Comparison of ENCODE assay signal across 12 cellular contexts in the genomic region with DNA sequence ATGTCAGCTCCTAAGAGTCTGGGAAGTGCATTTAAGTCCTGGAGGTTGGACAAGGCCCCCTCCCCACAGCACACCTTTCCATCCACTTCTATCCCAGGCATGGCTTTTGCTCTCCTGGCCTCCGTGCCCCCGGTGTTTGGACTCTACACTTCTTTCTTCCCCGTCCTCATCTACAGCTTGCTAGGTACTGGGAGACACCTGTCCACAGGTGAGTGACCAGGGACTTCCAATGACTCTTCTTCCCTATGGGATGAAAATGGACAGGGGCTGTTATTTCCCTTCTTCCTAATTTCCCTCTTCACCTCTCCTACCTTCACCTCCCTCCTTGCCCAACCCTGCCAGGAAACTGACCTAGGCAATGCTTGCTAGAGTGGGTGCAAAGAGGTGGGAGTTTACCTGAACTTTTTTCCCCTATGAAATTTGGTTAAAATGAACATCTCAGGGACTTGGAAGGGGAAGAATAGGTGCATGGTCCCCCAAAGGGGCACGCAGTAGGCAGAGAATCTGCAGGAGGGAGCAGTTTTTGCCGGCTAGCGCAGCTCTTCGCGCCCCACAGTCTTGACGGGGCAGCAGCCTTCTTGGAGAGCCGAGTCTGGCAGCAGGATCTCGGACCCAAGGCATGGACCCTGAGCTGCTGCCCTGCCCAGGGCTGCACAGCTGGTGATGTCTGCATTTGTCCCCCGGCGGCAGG. TPM values are rescaled to one million over a fixed set of nuclear protein-coding genes. Genes with fewer than 3 reads are reported as not detected.
DNase-seq lines count a peak whose midpoint lies in the region; ATAC-seq and TF ChIP-seq lines count a peak whose summit lies in the region.
"Had no signal": no experiment of that assay in that cellular context is flagged by ENCODE, and none has a peak within 500 bp of the region (broad histone marks: within the 10 kb centered on the region; RNA-seq: fewer than 3 reads in every experiment).

No MANE protein-coding gene starts in this region.

- H3K4me1 ChIP-seq in BLaER1: peaks cover 39% of the 10 kb centered on the region
- H3K4me1 ChIP-seq in CD8-positive, alpha-beta memory T cell (ENCODE audit: insufficient read depth, low read length): peaks cover 30% of the 10 kb centered on the region
- peaks cover 23% of the 10 kb centered on the region for H3K4me1 ChIP-seq in lower lobe of right lung

- POLR2A ChIA-PET in CD8-positive, alpha-beta memory T cell (lab: Charles Lee): interaction anchor here (1.8 kb wide), 1 partner anchor 161 kb away, joined by 4 read pairs; a partner anchor contains a TSS

- no peak for DNase-seq in CD8-positive, alpha-beta memory T cell
- no peak for DNase-seq in activated T-helper 1 cell treated with anti-CD3 and anti-CD28 coated beads, Interleukin-12 subunit alpha, Interleukin-12 subunit beta, Interleukin-2, Interleukin-4 antibody, amounts not matched to agents 30 ng/mL and 10 ng/mL and 1 ng/mL, durations not matched to agents 14 hours and 24 hours and 36 hours (ENCODE audit: low spot score)
- DNase-seq in lower lobe of right lung: no peak
- DNase-seq in NAMALWA (ENCODE audit: low spot score): no peak
- no peak for DNase-seq in foreskin fibroblast
- no peak for DNase-seq in ureter (ENCODE audit: low spot score)
- DNase-seq: COR-L47, NCI-H510A had no signal

- H3K27me3 Mint-ChIP-seq in CD8-positive, alpha-beta memory T cell: peaks cover 77 to 86% of the 10 kb centered on the region in 2 donors
- H3K27me3 Mint-ChIP-seq in activated T-helper 1 cell treated with anti-CD3 and anti-CD28 coated beads, Interleukin-12 subunit alpha, Interleukin-12 subunit beta, Interleukin-2, Interleukin-4 antibody, amounts not matched to agents 30 ng/mL and 10 ng/mL and 1 ng/mL, durations not matched to agents 14 hours and 24 hours and 36 hours (ENCODE audit: insufficient read depth): peaks cover 84% of the 10 kb centered on the region

- H3K36me3 Mint-ChIP-seq in CD8-positive, alpha-beta memory T cell: peaks cover 0 to 4% (median 0%) of the 10 kb centered on the region in 3 donors
- no peaks in the 10 kb centered on the region for H3K36me3 Mint-ChIP-seq in activated T-helper 1 cell treated with anti-CD3 and anti-CD28 coated beads, Interleukin-12 subunit alpha, Interleukin-12 subunit beta, Interleukin-2, Interleukin-4 antibody, amounts not matched to agents 30 ng/mL and 10 ng/mL and 1 ng/mL, durations not matched to agents 14 hours and 24 hours and 36 hours (ENCODE audit: low read depth)

- peaks cover 40% of the 10 kb centered on the region for H4K20me1 ChIP-seq in BLaER1

- peak overlapping the region; percentile 67 for H3K4me2 ChIP-seq in BLaER1

- peak overlapping the region; percentile 16; the same call in 1 of the 2 replicates for H3K4me3 ChIP-seq in BLaER1
- H3K4me3 ChIP-seq in CD8-positive, alpha-beta memory T cell (ENCODE audit: low read length): peak overlapping the region; percentile 59
- H3K4me3 ChIP-seq in lower lobe of right lung: peak overlapping the region; percentile 52
- H3K4me3 ChIP-seq in foreskin fibroblast (ENCODE audit: low read depth in 1 of 2, low read length in 2 of 2): no peak overlapping the region

- no peak overlapping the region for H3K27ac ChIP-seq in BLaER1
- no peak overlapping the region for H3K27ac ChIP-seq in CD8-positive, alpha-beta memory T cell (ENCODE audit: low read depth, low read length)
- no peak overlapping the region for H3K27ac ChIP-seq in lower lobe of right lung
- H3K27ac ChIP-seq: thyroid gland had no signal

- H3K9me3 Mint-ChIP-seq in CD8-positive, alpha-beta memory T cell: no peaks in the 10 kb centered on the region
- H3K9me3 Mint-ChIP-seq in activated T-helper 1 cell treated with anti-CD3 and anti-CD28 coated beads, Interleukin-12 subunit alpha, Interleukin-12 subunit beta, Interleukin-2, Interleukin-4 antibody, amounts not matched to agents 30 ng/mL and 10 ng/mL and 1 ng/mL, durations not matched to agents 14 hours and 24 hours and 36 hours: no peaks in the 10 kb centered on the region

- H3K27ac Mint-ChIP-seq in CD8-positive, alpha-beta memory T cell: peak overlapping the region in 1 of 8 donors; percentile 53
- H3K27ac Mint-ChIP-seq in activated T-helper 1 cell treated with anti-CD3 and anti-CD28 coated beads, Interleukin-12 subunit alpha, Interleukin-12 subunit beta, Interleukin-2, Interleukin-4 antibody, amounts not matched to agents 30 ng/mL and 10 ng/mL and 1 ng/mL, durations not matched to agents 14 hours and 24 hours and 36 hours: peak overlapping the region; percentile 71

- H3K36me3 ChIP-seq in BLaER1 (peaks cover 26% of the 10 kb centered on the region; the same call in 1 of the 2 replicates), lower lobe of right lung (no peaks in the 10 kb centered on the region)
- H3K36me3 ChIP-seq in CD8-positive, alpha-beta memory T cell (ENCODE audit: insufficient read depth, low read length): no peaks in the 10 kb centered on the region
- H3K36me3 ChIP-seq: thyroid gland had no signal

- H3K9me3 ChIP-seq in BLaER1 (peaks cover 13% of the 10 kb centered on the region; the same call in 1 of the 2 replicates), lower lobe of right lung (no peaks in the 10 kb centered on the region)
- H3K9me3 ChIP-seq in CD8-positive, alpha-beta memory T cell (ENCODE audit: low read length): no peaks in the 10 kb centered on the region
- H3K9me3 ChIP-seq: thyroid gland had no signal

- no peak overlapping the region for H3K9ac ChIP-seq in BLaER1

- intact Hi-C loops in activated T-helper 1 cell treated with anti-CD3 and anti-CD28 coated beads, Interleukin-12 subunit alpha, Interleukin-12 subunit beta, Interleukin-2, Interleukin-4 antibody, amounts not matched to agents 30 ng/mL and 10 ng/mL and 1 ng/mL, durations not matched to agents 14 hours and 24 hours and 36 hours (cut with micrococcal nuclease): loop anchor here (2.0 to 10.0 kb wide), 2 partner anchors 30 to 376 kb away; a partner anchor contains a TSS
- intact Hi-C loops in lower lobe of right lung (cut with DNase I): no loop called here

- H3K27me3 ChIP-seq in BLaER1 (peaks cover 83% of the 10 kb centered on the region), lower lobe of right lung (ENCODE audit: low read depth) (peaks cover 78% of the 10 kb centered on the region)
- peaks cover 65% of the 10 kb centered on the region for H3K27me3 ChIP-seq in CD8-positive, alpha-beta memory T cell (ENCODE audit: insufficient read depth, low read length, poor library complexity, severe bottlenecking)

- ATAC-seq in lower lobe of right lung: peak in 1 of 2 donors; percentile 3
- no peak for ATAC-seq in HG02642 (IDR thresholded peaks at IDR 0.05; ENCODE audit: poor library complexity, unreplicated experiment)

- peaks cover 28 to 34% (median 32%) of the 10 kb centered on the region in 3 donors for H3K4me1 Mint-ChIP-seq in CD8-positive, alpha-beta memory T cell
- H3K4me1 Mint-ChIP-seq in activated T-helper 1 cell treated with anti-CD3 and anti-CD28 coated beads, Interleukin-12 subunit alpha, Interleukin-12 subunit beta, Interleukin-2, Interleukin-4 antibody, amounts not matched to agents 30 ng/mL and 10 ng/mL and 1 ng/mL, durations not matched to agents 14 hours and 24 hours and 36 hours (ENCODE audit: low read depth): peaks cover 23% of the 10 kb centered on the region

- peak overlapping the region; percentile 49 to 91 (median 84) for H3K4me3 Mint-ChIP-seq in CD8-positive, alpha-beta memory T cell
- peak overlapping the region; percentile 80 for H3K4me3 Mint-ChIP-seq in activated T-helper 1 cell treated with anti-CD3 and anti-CD28 coated beads, Interleukin-12 subunit alpha, Interleukin-12 subunit beta, Interleukin-2, Interleukin-4 antibody, amounts not matched to agents 30 ng/mL and 10 ng/mL and 1 ng/mL, durations not matched to agents 14 hours and 24 hours and 36 hours

- no peak for TF ChIP-seq CTCF in lower lobe of right lung (IDR thresholded peaks at IDR 0.05)
- no peak for TF ChIP-seq CTCF in foreskin fibroblast (IDR thresholded peaks at IDR 0.05; ENCODE audit: low read depth, low read length)

- CTCF ChIA-PET in CD8-positive, alpha-beta memory T cell (lab: Charles Lee): interaction anchor here (0.6 to 5.7 kb wide), 19 partner anchors 9 to 165 kb away, joined by 3 to 85 read pairs (median 4); a partner anchor contains a TSS

RNA-seq across cellular contexts. Expression of a gene that starts 9.2 kb away (rescaled TPM):
- 1 to 10 TPM; 1.4 to 1.9 TPM for total RNA-seq in CD8-positive, alpha-beta memory T cell
- polyA plus RNA-seq in CD8-positive, alpha-beta memory T cell: not detected
- 0.60 and 1.5 TPM in 2 replicates for total RNA-seq in activated T-helper 1 cell treated with anti-CD3 and anti-CD28 coated beads, Interleukin-12 subunit alpha, Interleukin-12 subunit beta, Interleukin-2, Interleukin-4 antibody, amounts not matched to agents 30 ng/mL and 10 ng/mL and 1 ng/mL, durations not matched to agents 14 hours and 24 hours and 36 hours
- total RNA-seq in lower lobe of right lung (11.5 TPM), ureter (41.5 TPM)

RNA-seq across cellular contexts. Expression of a gene that starts 12.6 kb away (rescaled TPM):
- total RNA-seq in CD8-positive, alpha-beta memory T cell: 1 to 10 TPM; 2.9 to 4.1 TPM
- polyA plus RNA-seq in CD8-positive, alpha-beta memory T cell: not detected
- total RNA-seq in activated T-helper 1 cell treated with anti-CD3 and anti-CD28 coated beads, Interleukin-12 subunit alpha, Interleukin-12 subunit beta, Interleukin-2, Interleukin-4 antibody, amounts not matched to agents 30 ng/mL and 10 ng/mL and 1 ng/mL, durations not matched to agents 14 hours and 24 hours and 36 hours: 4.4 and 4.6 TPM in 2 replicates
- total RNA-seq in lower lobe of right lung (0.89 TPM), ureter (3.3 TPM)
- total RNA-seq: bronchial epithelial cell had no signal

RNA-seq across cellular contexts. Expression of a gene that starts 15.8 kb away (rescaled TPM):
- 10 to 100 TPM; 16.7 to 18.3 TPM for total RNA-seq in CD8-positive, alpha-beta memory T cell
- polyA plus RNA-seq in CD8-positive, alpha-beta memory T cell: 7.2 TPM
- 16.8 and 18.5 TPM in 2 replicates for total RNA-seq in activated T-helper 1 cell treated with anti-CD3 and anti-CD28 coated beads, Interleukin-12 subunit alpha, Interleukin-12 subunit beta, Interleukin-2, Interleukin-4 antibody, amounts not matched to agents 30 ng/mL and 10 ng/mL and 1 ng/mL, durations not matched to agents 14 hours and 24 hours and 36 hours
- total RNA-seq in lower lobe of right lung (21.4 TPM), ureter (40.0 TPM)

RNA-seq across cellular contexts. Expression of a gene that starts 29.4 kb away (rescaled TPM):
- 10 to 100 TPM; 24.7 to 29.7 TPM for total RNA-seq in CD8-positive, alpha-beta memory T cell
- 40.6 TPM for polyA plus RNA-seq in CD8-positive, alpha-beta memory T cell
- 22.8 and 25.7 TPM in 2 replicates for total RNA-seq in activated T-helper 1 cell treated with anti-CD3 and anti-CD28 coated beads, Interleukin-12 subunit alpha, Interleukin-12 subunit beta, Interleukin-2, Interleukin-4 antibody, amounts not matched to agents 30 ng/mL and 10 ng/mL and 1 ng/mL, durations not matched to agents 14 hours and 24 hours and 36 hours
- total RNA-seq in lower lobe of right lung (28.6 TPM), ureter (48.0 TPM)

Comparison
In these comparisons a context has a peak if more than half of its experiments do, and no peak if none do; other contexts are left out.
1. H3K4me3 ChIP-seq: peak in BLaER1 (single experiment), CD8-positive, alpha-beta memory T cell (single experiment) and lower lobe of right lung (single experiment); none in foreskin fibroblast (0 of 2).